ENCODE assay signal across 1 cellular context in genomic region chr1:169148472-169149252, GRCh38.
TF ChIP-seq lines count a peak whose summit lies in the region.

No MANE protein-coding gene starts in this region.

TF ChIP-seq in SK-N-SH, 30 proteins besides CTCF, POLR2A, EP300 and RAD21 (continued from another document):
- TF ChIP-seq ZBTB33 (IDR thresholded peaks at IDR 0.05; ENCODE audit: borderline replicate concordance, low read depth): no peak
- no peak for TF ChIP-seq SIN3A (IDR thresholded peaks at IDR 0.05; ENCODE audit: borderline replicate concordance, low read depth, low read length)
- TF ChIP-seq CHD2 (IDR thresholded peaks at IDR 0.05; ENCODE audit: low read length, partially characterized antibody): no peak
- no peak for TF ChIP-seq RFX5 (IDR thresholded peaks at IDR 0.05; ENCODE audit: low read length)
- no peak for TF ChIP-seq REST (IDR thresholded peaks at IDR 0.05; ENCODE audit: low read depth, low read length)
- no peak for TF ChIP-seq GABPA (IDR thresholded peaks at IDR 0.05; ENCODE audit: low read depth)
